21 cellular contexts compared by ENCODE assay signal in genomic region chr18:57953883-57954282, GRCh38.
"Had no signal": no experiment of that assay in that cellular context is flagged by ENCODE, and none has a peak within 500 bp of the region (broad histone marks: within the 10 kb centered on the region; RNA-seq: fewer than 3 reads in every experiment).

No MANE protein-coding gene starts in this region.

- H3K27ac Mint-ChIP-seq: immature natural killer cell; memory B cell; naive thymus-derived CD4-positive, alpha-beta T cell; nephron; neural progenitor cell; stimulated activated memory B cell treated with anti-CD40 and anti-IgM and Interleukin-4, amounts not matched to agents 10 μg/mL and 1 μg/mL and 100 μg/mL, for 72 hours had no signal

- H3K27me3 Mint-ChIP-seq: memory B cell; stimulated activated memory B cell treated with anti-CD40 and anti-IgM and Interleukin-4, amounts not matched to agents 10 μg/mL and 1 μg/mL and 100 μg/mL, for 72 hours had no signal

- H3K9me3 Mint-ChIP-seq: immature natural killer cell; memory B cell; naive thymus-derived CD4-positive, alpha-beta T cell; nephron; neural progenitor cell; stimulated activated memory B cell treated with anti-CD40 and anti-IgM and Interleukin-4, amounts not matched to agents 10 μg/mL and 1 μg/mL and 100 μg/mL, for 72 hours had no signal

- H3K4me3 Mint-ChIP-seq: immature natural killer cell; memory B cell; naive thymus-derived CD4-positive, alpha-beta T cell; nephron; neural progenitor cell; stimulated activated memory B cell treated with anti-CD40 and anti-IgM and Interleukin-4, amounts not matched to agents 10 μg/mL and 1 μg/mL and 100 μg/mL, for 72 hours had no signal

- H3K4me1 Mint-ChIP-seq: immature natural killer cell; naive thymus-derived CD4-positive, alpha-beta T cell; nephron; neural progenitor cell had no signal

- H3K4me1 ChIP-seq: neural progenitor cell, prostate gland, right atrium auricular region, testis had no signal

- H3K4me3 ChIP-seq: dorsolateral prefrontal cortex, lung, neural progenitor cell, prostate gland, right atrium auricular region, testis, tibial nerve had no signal

- H3K9me3 ChIP-seq: prostate gland, right atrium auricular region, testis, tibial nerve had no signal

- DNase-seq: dorsolateral prefrontal cortex; effector CD4-positive, alpha-beta T cell; hypothalamus; immature natural killer cell; islet precursor cell; kidney glomerular epithelial cell; naive thymus-derived CD4-positive, alpha-beta T cell; stimulated activated CD4-positive, alpha-beta T cell treated with anti-CD3 and anti-CD28 coated beads, Interleukin-2, amount 100 ng/mL, for 24 hours; stimulated activated CD4-positive, alpha-beta T cell treated with anti-CD3 and anti-CD28 coated beads, Interleukin-4, amount 100 ng/mL, for 24 hours; stimulated activated naive CD8-positive, alpha-beta T cell treated with anti-CD3 and anti-CD28 coated beads, Interleukin-15, Interleukin-2, amounts not matched to agents 100 U/mL and 50 U/mL, for 24 hours; substantia nigra; testis had no signal

- H3K27ac ChIP-seq: dorsolateral prefrontal cortex, neural progenitor cell, prostate gland, right atrium auricular region, testis, tibial nerve had no signal

- H3K36me3 ChIP-seq: neural progenitor cell, prostate gland, right atrium auricular region, tibial nerve had no signal

- ATAC-seq: naive thymus-derived CD4-positive, alpha-beta T cell; sciatic nerve; stimulated activated memory B cell treated with anti-CD40 and anti-IgM and Interleukin-4, amounts not matched to agents 10 μg/mL and 1 μg/mL and 100 μg/mL, for 72 hours; stimulated activated naive CD8-positive, alpha-beta T cell treated with anti-CD3 and anti-CD28 coated beads, Interleukin-15, Interleukin-2, amounts not matched to agents 100 U/mL and 50 U/mL, for 24 hours had no signal

- H3K36me3 Mint-ChIP-seq: immature natural killer cell; memory B cell; naive thymus-derived CD4-positive, alpha-beta T cell; neural progenitor cell; stimulated activated memory B cell treated with anti-CD40 and anti-IgM and Interleukin-4, amounts not matched to agents 10 μg/mL and 1 μg/mL and 100 μg/mL, for 72 hours had no signal

- H3K27me3 ChIP-seq: neural progenitor cell, right atrium auricular region, testis, tibial nerve had no signal
